2 cellular contexts compared by ENCODE assay signal in genomic region chr10:96996275-96996980, GRCh38.
TF ChIP-seq lines count a peak whose summit lies in the region.

No MANE protein-coding gene starts in this region.

TF ChIP-seq in GM12891, 5 proteins besides CTCF, POLR2A, EP300 and RAD21 (continued from another document):
- TF ChIP-seq POLR2AphosphoS5 (IDR thresholded peaks at IDR 0.05; ENCODE audit: low read depth, low read length) (no peak), TAF1 (IDR thresholded peaks at IDR 0.05; ENCODE audit: low read depth, low read length) (no peak)

TF ChIP-seq in IMR-90, 13 proteins besides CTCF, POLR2A, EP300 and RAD21 (continued from another document):
- TF ChIP-seq NFE2L2 (IDR thresholded peaks at IDR 0.05; ENCODE audit: low read depth, low read length) (no peak), BHLHE40 (IDR thresholded peaks at IDR 0.05; ENCODE audit: low read depth, low read length) (no peak), MXI1 (IDR thresholded peaks at IDR 0.05; ENCODE audit: borderline replicate concordance, low read depth, low read length) (no peak), MAZ (IDR thresholded peaks at IDR 0.05; ENCODE audit: borderline replicate concordance, low read depth, low read length) (no peak), RCOR1 (IDR thresholded peaks at IDR 0.05; ENCODE audit: insufficient replicate concordance, low read length) (no peak), CEBPB (IDR thresholded peaks at IDR 0.05; ENCODE audit: low read depth, low read length) (no peak), CHD1 (IDR thresholded peaks at IDR 0.05; ENCODE audit: low read depth, low read length) (no peak), SMC3 (IDR thresholded peaks at IDR 0.05; ENCODE audit: low read depth, low read length) (no peak)
- TF ChIP-seq, protein P1, sequence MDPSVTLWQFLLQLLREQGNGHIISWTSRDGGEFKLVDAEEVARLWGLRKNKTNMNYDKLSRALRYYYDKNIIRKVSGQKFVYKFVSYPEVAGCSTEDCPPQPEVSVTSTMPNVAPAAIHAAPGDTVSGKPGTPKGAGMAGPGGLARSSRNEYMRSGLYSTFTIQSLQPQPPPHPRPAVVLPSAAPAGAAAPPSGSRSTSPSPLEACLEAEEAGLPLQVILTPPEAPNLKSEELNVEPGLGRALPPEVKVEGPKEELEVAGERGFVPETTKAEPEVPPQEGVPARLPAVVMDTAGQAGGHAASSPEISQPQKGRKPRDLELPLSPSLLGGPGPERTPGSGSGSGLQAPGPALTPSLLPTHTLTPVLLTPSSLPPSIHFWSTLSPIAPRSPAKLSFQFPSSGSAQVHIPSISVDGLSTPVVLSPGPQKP (IDR thresholded peaks at IDR 0.05; ENCODE audit: borderline replicate concordance, low read depth, low read length) = no peak
- TF ChIP-seq, protein P2, sequence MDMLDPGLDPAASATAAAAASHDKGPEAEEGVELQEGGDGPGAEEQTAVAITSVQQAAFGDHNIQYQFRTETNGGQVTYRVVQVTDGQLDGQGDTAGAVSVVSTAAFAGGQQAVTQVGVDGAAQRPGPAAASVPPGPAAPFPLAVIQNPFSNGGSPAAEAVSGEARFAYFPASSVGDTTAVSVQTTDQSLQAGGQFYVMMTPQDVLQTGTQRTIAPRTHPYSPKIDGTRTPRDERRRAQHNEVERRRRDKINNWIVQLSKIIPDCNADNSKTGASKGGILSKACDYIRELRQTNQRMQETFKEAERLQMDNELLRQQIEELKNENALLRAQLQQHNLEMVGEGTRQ (IDR thresholded peaks at IDR 0.05; ENCODE audit: low read depth, low read length) = no peak
